Comparison of ENCODE assay signal across 8 cellular contexts in the genomic region with DNA sequence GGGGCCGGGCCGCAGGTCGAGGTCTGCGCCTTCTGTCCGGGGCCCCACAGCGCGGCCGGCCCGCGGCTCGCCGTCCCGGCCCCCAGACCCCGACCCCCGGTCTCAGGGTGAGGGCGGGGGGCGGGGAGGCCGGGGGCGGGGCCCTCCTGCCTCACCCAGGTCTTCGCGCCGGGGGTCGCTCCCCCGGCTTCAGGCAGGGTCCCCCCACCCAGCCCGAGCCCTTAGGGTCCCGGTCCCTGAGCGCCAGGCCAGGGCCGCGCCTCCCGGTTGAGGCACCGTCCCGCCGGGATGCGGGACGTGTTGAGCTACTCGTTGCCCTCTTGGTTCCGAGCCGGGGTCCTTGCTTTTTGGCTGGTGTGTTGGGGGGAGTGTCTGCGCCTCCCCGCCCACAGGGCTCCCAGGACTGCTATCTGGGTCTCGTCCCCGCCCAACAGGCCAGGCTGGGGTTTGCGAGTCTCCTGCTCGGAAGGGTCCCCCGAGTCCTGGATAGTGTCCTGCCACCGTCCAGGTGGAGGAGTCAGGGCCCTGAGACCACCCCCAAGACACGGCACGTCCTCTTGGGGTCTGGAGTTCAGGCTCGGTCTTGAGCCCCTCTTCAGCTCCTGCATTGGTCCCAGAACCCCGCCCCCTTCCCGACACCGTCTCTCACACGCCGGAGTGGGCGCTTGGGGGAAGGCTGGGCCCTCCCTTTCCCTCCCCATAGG. TPM values are rescaled to one million over a fixed set of nuclear protein-coding genes. Genes with fewer than 3 reads are reported as not detected.
DNase-seq lines count a peak whose midpoint lies in the region; ATAC-seq and TF ChIP-seq lines count a peak whose summit lies in the region.

No MANE protein-coding gene starts in this region.

- H3K27ac ChIP-seq in DND-41 (ENCODE audit: low read length) (peak overlapping the region; percentile 67), GM23248 (no peak overlapping the region), Panc1 (ENCODE audit: low read length) (peak overlapping the region; percentile 74), lower lobe of right lung (peak overlapping the region; percentile 87), testis (peak overlapping the region; percentile 79 to 93)

- H3K27me3 ChIP-seq in DND-41 (ENCODE audit: insufficient read depth, low read length, poor library complexity) (no peaks in the 10 kb centered on the region), GM23248 (replicated peaks; ENCODE audit: insufficient read depth) (no peaks in the 10 kb centered on the region), Panc1 (ENCODE audit: control insufficient read depth, insufficient read depth, low read length) (no peaks in the 10 kb centered on the region), lower lobe of right lung (ENCODE audit: low read depth) (no peaks in the 10 kb centered on the region), testis (no peaks in the 10 kb centered on the region)

- peaks cover 58% of the 10 kb centered on the region for H3K79me2 ChIP-seq in DND-41 (ENCODE audit: insufficient read depth, low read length)
- H3K79me2 ChIP-seq in GM23248 (ENCODE audit: insufficient read depth): peaks cover 43% of the 10 kb centered on the region

- H2AFZ ChIP-seq in DND-41 (ENCODE audit: low read depth, low read length) (peak overlapping the region; percentile 68), GM23248 (no peak overlapping the region)

- BruUV-seq in Panc1 (replicated peaks; lab: Mats Ljungman, UMichigan): no TSS peak

- H3K27me3 Mint-ChIP-seq in chondrocyte (ENCODE audit: low read depth): no peaks in the 10 kb centered on the region

- H3K4me2 ChIP-seq in DND-41 (ENCODE audit: insufficient read depth, low read length) (peak overlapping the region; percentile 99), GM23248 (ENCODE audit: unreplicated experiment) (peak overlapping the region; percentile 86)

- DNase-seq in DND-41: peak; percentile 52
- DNase-seq in GM23248: peak; percentile 59
- DNase-seq in Panc1 (ENCODE audit: low read depth, low spot score): no peak
- DNase-seq in chondrocyte (ENCODE audit: low spot score): no peak
- no peak for DNase-seq in lower lobe of right lung
- peak; percentile 71 for DNase-seq in testis
- DNase-seq in DMS79 treated with DMSO at 0.1 percent for 48 hours (lab: John Stamatoyannopoulos, UW): no peak

- H3K4me3 ChIP-seq in DND-41 (ENCODE audit: low read depth in 1 of 2, low read length in 2 of 2) (peak overlapping the region; percentile 100), GM23248 (peak overlapping the region; percentile 81), Panc1 (ENCODE audit: low read depth in 2 of 2, low read length in 2 of 2) (peak overlapping the region; percentile 84 to 89), lower lobe of right lung (peak overlapping the region; percentile 95), testis (peak overlapping the region; percentile 90 to 95)

- H3F3A ChIP-seq in GM23248 (ENCODE audit: insufficient read depth): no peaks in the 10 kb centered on the region

- no peaks in the 10 kb centered on the region for H3K9me3 Mint-ChIP-seq in chondrocyte (ENCODE audit: low read depth)

- H3K4me3 Mint-ChIP-seq in chondrocyte (ENCODE audit: unreplicated experiment): peak overlapping the region; percentile 80

- peak; percentile 1; the same call in 1 of the 3 replicates for ATAC-seq in DND-41 (ENCODE audit: insufficient read depth, low read depth)
- ATAC-seq in Panc1: peak; percentile 31
- ATAC-seq in lower lobe of right lung: peak in 1 of 2 donors; percentile 13
- ATAC-seq in HG03280 (IDR thresholded peaks at IDR 0.05; ENCODE audit: unreplicated experiment): no peak

- no peak for TF ChIP-seq POLR2A in testis (IDR thresholded peaks at IDR 0.05)

- POLR2A ChIA-PET in Panc1 (lab: Charles Lee): no interaction called here

- peaks cover 28% of the 10 kb centered on the region for H3K4me1 Mint-ChIP-seq in chondrocyte (ENCODE audit: low read depth)

- H3K4me1 ChIP-seq in DND-41 (ENCODE audit: insufficient read depth, low read length): peaks cover 46% of the 10 kb centered on the region
- peaks cover 18% of the 10 kb centered on the region for H3K4me1 ChIP-seq in GM23248 (ENCODE audit: insufficient read depth)
- peaks cover 16% of the 10 kb centered on the region for H3K4me1 ChIP-seq in Panc1 (ENCODE audit: control insufficient read depth, insufficient read depth, low read length)
- peaks cover 41% of the 10 kb centered on the region for H3K4me1 ChIP-seq in lower lobe of right lung
- peaks cover 31% of the 10 kb centered on the region for H3K4me1 ChIP-seq in testis

- H3K36me3 ChIP-seq in DND-41 (ENCODE audit: insufficient read depth, low read length) (peaks cover 36% of the 10 kb centered on the region), GM23248 (ENCODE audit: low read depth) (no peaks in the 10 kb centered on the region), Panc1 (ENCODE audit: control insufficient read depth, insufficient read depth, low read length) (0 out of 2 replicates have a peak, but pooled peaks cover 2% of the 10 kb centered on the region), lower lobe of right lung (peaks cover 13% of the 10 kb centered on the region), testis (ENCODE audit: low read depth, missing control alignments) (no peaks in the 10 kb centered on the region)

- H4K20me1 ChIP-seq in DND-41 (ENCODE audit: insufficient read depth, low read length) (peaks cover 45% of the 10 kb centered on the region), GM23248 (ENCODE audit: insufficient read depth) (no peaks in the 10 kb centered on the region)

- TF ChIP-seq CTCF in DND-41 (IDR thresholded peaks at IDR 0.05; ENCODE audit: borderline replicate concordance, extremely low read depth, low read length, poor library complexity, severe bottlenecking) (no peak), Panc1 (IDR thresholded peaks at IDR 0.05) (no peak), chondrocyte (IDR thresholded peaks at IDR 0.05) (no peak), lower lobe of right lung (IDR thresholded peaks at IDR 0.05) (no peak), testis (IDR thresholded peaks at IDR 0.05) (no peak)

- peaks cover 3% of the 10 kb centered on the region for H3K36me3 Mint-ChIP-seq in chondrocyte (ENCODE audit: low read depth)

- H3K27ac Mint-ChIP-seq in chondrocyte (ENCODE audit: unreplicated experiment): peak overlapping the region; percentile 22

- no peaks in the 10 kb centered on the region for H3K9me2 ChIP-seq in GM23248 (ENCODE audit: insufficient read depth)

- in situ Hi-C loops in GM23248 (cut with MboI): no loop called here
- in situ Hi-C loops in Panc1 (cut with HindIII; ENCODE audit: low pct_unique_long_range_greater_than_20kb, low sequenced_read_pairs): no loop called here

- 1 to 2% methylated on average over 34 to 42 of the region's 55 CpGs for WGBS in GM23248 (ENCODE audit: low coverage in 1 of 2, low lambda C conversion rate in 2 of 2, missing lambda C conversion rate in 2 of 2), 2 experiments
- 0% methylated on average over 19 to 20 of the region's 55 CpGs for WGBS in testis, 2 donors

- H3K9me3 ChIP-seq in DND-41 (ENCODE audit: insufficient read depth, low read length, severe bottlenecking) (no peaks in the 10 kb centered on the region), GM23248 (ENCODE audit: low read depth) (no peaks in the 10 kb centered on the region), Panc1 (ENCODE audit: control insufficient read depth, insufficient read depth, low read depth, low read length) (no peaks in the 10 kb centered on the region), lower lobe of right lung (no peaks in the 10 kb centered on the region), testis (no peaks in the 10 kb centered on the region)

- CTCF ChIA-PET in Panc1 (lab: Charles Lee): interaction anchor here (0.7 kb wide), 1 partner anchor 19 kb away, joined by 12 read pairs; no protein-coding TSS in a partner anchor

- intact Hi-C loops in Panc1 (cut with micrococcal nuclease; ENCODE audit: unreplicated experiment) (no loop called here), lower lobe of right lung (cut with DNase I) (no loop called here), testis (cut with DNase I; ENCODE audit: low total_unique reads) (no loop called here)

- H3K9ac ChIP-seq in DND-41 (ENCODE audit: low read depth, low read length) (peak overlapping the region; percentile 89), GM23248 (peak overlapping the region; percentile 70)

RNA-seq across cellular contexts. Expression of a gene that starts 0.5 kb away (rescaled TPM):
- total RNA-seq in GM23248 (2014; rRNA removed; shearing (Covaris generic)): 16.8 and 21.0 TPM in 2 replicates
- polyA plus RNA-seq in GM23248 (2016; fragmentation: Nextera tagmentation; extraction: Ambion mirVana): 6.9 and 9.1 TPM in 2 replicates
- 36.7 TPM for total RNA-seq in Panc1 (2021; ENCODE audit: unreplicated experiment)
- 31.6 TPM for polyA plus RNA-seq in Panc1 (2012; ENCODE audit: insufficient read length)
- total RNA-seq in chondrocyte: 26.3 to 29.7 TPM (median 26.7 TPM) in 3 replicates
- total RNA-seq in lower lobe of right lung: 27.6 TPM
- 10 to 100 TPM; 89.1 to 94.5 TPM for total RNA-seq in testis
- 142 TPM for polyA plus RNA-seq in testis (ENCODE audit: insufficient read depth, low read depth, low replicate concordance)

RNA-seq across cellular contexts. Expression of a gene that starts 22.7 kb away (rescaled TPM):
- 2,755 and 2,906 TPM in 2 replicates for total RNA-seq in GM23248 (2014; rRNA removed; shearing (Covaris generic))
- 326 and 331 TPM in 2 replicates for polyA plus RNA-seq in GM23248 (2016; fragmentation: Nextera tagmentation; extraction: Ambion mirVana)
- 1,391 TPM for total RNA-seq in Panc1 (2021; ENCODE audit: unreplicated experiment)
- polyA plus RNA-seq in Panc1 (2012; ENCODE audit: insufficient read length): 1,601 TPM
- 2,036 to 2,432 TPM (median 2,370 TPM) in 3 replicates for total RNA-seq in chondrocyte
- 1,984 TPM for total RNA-seq in lower lobe of right lung
- total RNA-seq in testis: 1,000 to 10,000 TPM in 1 of 2 donors, 100 to 1,000 TPM in 1; 909 to 1,599 TPM
- polyA plus RNA-seq in testis (ENCODE audit: insufficient read depth, low read depth, low replicate concordance): 1,429 TPM

RNA-seq across cellular contexts. Expression of a gene that starts 37.1 kb away (rescaled TPM):
- total RNA-seq in GM23248 (2014; rRNA removed; shearing (Covaris generic)): 167 and 194 TPM in 2 replicates
- polyA plus RNA-seq in GM23248 (2016; fragmentation: Nextera tagmentation; extraction: Ambion mirVana) (47.6 and 51.1 TPM in 2 replicates), testis (ENCODE audit: insufficient read depth, low read depth, low replicate concordance) (89.8 TPM)
- total RNA-seq in Panc1 (2021; ENCODE audit: unreplicated experiment) (66.6 TPM), chondrocyte (131 to 185 TPM (median 170 TPM) in 3 replicates), lower lobe of right lung (50.5 TPM), testis (100 to 1,000 TPM; 102 to 111 TPM)
- polyA plus RNA-seq in Panc1 (2012; ENCODE audit: insufficient read length): 79.9 TPM

RNA-seq across cellular contexts. Expression of a gene that starts 58.7 kb away (rescaled TPM):
- total RNA-seq in GM23248 (2014; rRNA removed; shearing (Covaris generic)): 33.6 and 41.3 TPM in 2 replicates
- polyA plus RNA-seq in GM23248 (2016; fragmentation: Nextera tagmentation; extraction: Ambion mirVana) (17.8 and 20.6 TPM in 2 replicates), testis (ENCODE audit: insufficient read depth, low read depth, low replicate concordance) (7.5 TPM)
- total RNA-seq in Panc1 (2021; ENCODE audit: unreplicated experiment) (48.0 TPM), chondrocyte (29.4 to 29.9 TPM (median 29.5 TPM) in 3 replicates), lower lobe of right lung (51.9 TPM), testis (10 to 100 TPM; 42.2 to 49.4 TPM)
- 42.8 TPM for polyA plus RNA-seq in Panc1 (2012; ENCODE audit: insufficient read length)

Comparison
In these comparisons a context has a peak if more than half of its experiments do, and no peak if none do; other contexts are left out.
1. DNase-seq: peak in DND-41 (single experiment), GM23248 (single experiment) and testis (single experiment); none in Panc1 (single experiment), chondrocyte (single experiment), lower lobe of right lung (single experiment) and DMS79 treated with DMSO at 0.1 percent for 48 hours (single experiment).
2. Peak in every context shown above with its lines, with median percentiles within 50 percentile points of each other: H3K4me3 ChIP-seq.